In the genomic region with DNA sequence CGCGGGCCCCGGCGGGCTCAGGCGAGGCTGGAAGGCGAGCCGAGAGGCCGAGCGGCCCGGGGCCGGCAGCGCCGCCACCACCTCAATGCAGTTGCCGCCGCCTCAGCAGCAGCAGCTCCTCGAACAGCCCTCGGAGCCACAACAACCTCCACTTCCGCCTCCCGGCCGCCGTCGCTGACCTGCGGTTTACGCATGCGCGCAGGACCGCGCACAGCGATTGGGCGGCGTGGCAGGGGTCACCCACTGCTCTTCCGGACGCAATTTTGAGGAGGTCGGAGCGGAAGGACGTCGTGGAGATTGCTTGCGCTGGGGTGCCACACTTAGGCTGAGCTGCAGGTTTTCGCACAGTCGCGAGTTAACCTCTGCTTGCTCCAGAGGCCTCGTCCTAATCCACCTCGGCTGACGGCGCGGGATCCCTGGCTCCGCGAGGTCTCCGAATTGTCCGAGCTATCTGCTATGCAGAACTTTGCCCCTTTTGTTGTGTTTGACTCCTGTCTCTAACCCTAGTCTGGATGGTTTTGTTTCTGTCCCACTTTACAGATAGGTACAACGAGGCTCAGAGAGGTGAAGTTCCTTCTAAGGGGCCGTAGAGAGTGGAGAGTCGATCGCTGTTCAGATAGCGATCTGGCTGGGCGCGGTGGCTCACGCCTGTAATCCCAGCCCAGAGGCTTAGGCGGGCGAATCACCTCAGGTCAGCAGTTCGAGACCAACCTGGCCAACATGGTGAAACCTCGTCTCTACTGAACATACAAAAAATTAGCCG, we compare ENCODE assay signal across 8 cellular contexts. TPM values are rescaled to one million over a fixed set of nuclear protein-coding genes. Genes with fewer than 3 reads are reported as not detected.
A peak's percentile ranks its signal among the peaks of the same experiment; 100 is the strongest.
DNase-seq lines count a peak whose midpoint lies in the region; ATAC-seq, FAIRE-seq and TF ChIP-seq lines count a peak whose summit lies in the region.

A gene (plus strand): TSS at position 243 of the 763 bp plus-strand sequence. CDS start 6,657 bp downstream, outside the sequence.
A gene with protein sequence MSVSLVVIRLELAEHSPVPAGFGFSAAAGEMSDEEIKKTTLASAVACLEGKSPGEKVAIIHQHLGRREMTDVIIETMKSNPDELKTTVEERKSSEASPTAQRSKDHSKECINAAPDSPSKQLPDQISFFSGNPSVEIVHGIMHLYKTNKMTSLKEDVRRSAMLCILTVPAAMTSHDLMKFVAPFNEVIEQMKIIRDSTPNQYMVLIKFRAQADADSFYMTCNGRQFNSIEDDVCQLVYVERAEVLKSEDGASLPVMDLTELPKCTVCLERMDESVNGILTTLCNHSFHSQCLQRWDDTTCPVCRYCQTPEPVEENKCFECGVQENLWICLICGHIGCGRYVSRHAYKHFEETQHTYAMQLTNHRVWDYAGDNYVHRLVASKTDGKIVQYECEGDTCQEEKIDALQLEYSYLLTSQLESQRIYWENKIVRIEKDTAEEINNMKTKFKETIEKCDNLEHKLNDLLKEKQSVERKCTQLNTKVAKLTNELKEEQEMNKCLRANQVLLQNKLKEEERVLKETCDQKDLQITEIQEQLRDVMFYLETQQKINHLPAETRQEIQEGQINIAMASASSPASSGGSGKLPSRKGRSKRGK (minus strand): TSS at position 146 of the 763 bp plus-strand sequence. CDS start 164 bp downstream, outside the sequence.

- CTCF ChIA-PET in HepG2 (lab: Yijun Ruan, JAX; ENCODE audit: low intra/inter-chr PET ratio, low total read pairs): no interaction called here

- peak; percentile 95 to 96 for ATAC-seq in CD4-positive, CD25-positive, alpha-beta regulatory T cell (ENCODE audit: low read depth in 2 of 2)
- ATAC-seq in GM19438 (IDR thresholded peaks at IDR 0.05; ENCODE audit: low read depth, unreplicated experiment) (peak; percentile 91), HG03571 (IDR thresholded peaks at IDR 0.05; ENCODE audit: unreplicated experiment) (peak; percentile 82), HepG2 (peak; percentile 91)

- peak; percentile 91 to 96 (median 94) for DNase-seq in CD4-positive, CD25-positive, alpha-beta regulatory T cell
- DNase-seq in NCI-H82 (lab: John Stamatoyannopoulos, UW) (peak; percentile 96), dermis microvascular lymphatic vessel endothelial cell (ENCODE audit: low read depth in 2 of 2) (peak; percentile 81 to 95), HepG2 (ENCODE audit: low spot score) (peak; percentile 89)
- DNase-seq in activated CD4-positive, alpha-beta T cell treated with anti-CD3 and anti-CD28 coated beads, Interleukin-2, amount 50 U/mL, for 48 hours: peak; percentile 93 to 95
- DNase-seq in stimulated activated CD4-positive, alpha-beta T cell treated with anti-CD3 and anti-CD28 coated beads, Interleukin-2, amount 100 ng/mL, for 48 hours: peak; percentile 92 to 94

- peaks cover 5% of the 10 kb centered on the region for H3K27me3 Mint-ChIP-seq in CD4-positive, CD25-positive, alpha-beta regulatory T cell

- peaks cover 39% of the 10 kb centered on the region for H3K79me2 ChIP-seq in HepG2 (ENCODE audit: insufficient read depth, low read length)

- under 1% methylated on average over 26 of the region's 63 CpGs for WGBS in HepG2 (ENCODE audit: low lambda C conversion rate)

- no peaks in the 10 kb centered on the region for H3K9me3 ChIP-seq in CD4-positive, CD25-positive, alpha-beta regulatory T cell (ENCODE audit: control insufficient read depth in 2 of 2, low read length in 2 of 2)
- no peaks in the 10 kb centered on the region for H3K9me3 ChIP-seq in HepG2 (ENCODE audit: low read length)

- H3K9me3 Mint-ChIP-seq in CD4-positive, CD25-positive, alpha-beta regulatory T cell: peaks cover 0 to 2% (median 0%) of the 10 kb centered on the region in 7 donors

- peak within 1 kb of the TSS; percentile 88 to 98 (median 97) for H3K4me3 Mint-ChIP-seq in CD4-positive, CD25-positive, alpha-beta regulatory T cell

- FAIRE-seq in HepG2 (lab: Jason Lieb, UNC): peak; percentile 63

- TF ChIP-seq EP300 in HepG2 (IDR thresholded peaks at IDR 0.05; ENCODE audit: low read depth in 2 of 2, low read length in 2 of 2): no peak
- TF ChIP-seq EP300 in HepG2 (CRISPR knock-in tag; IDR thresholded peaks at IDR 0.05; ENCODE audit: borderline replicate concordance): no peak

- peaks cover 18% of the 10 kb centered on the region for H3K36me3 ChIP-seq in CD4-positive, CD25-positive, alpha-beta regulatory T cell (ENCODE audit: control insufficient read depth, insufficient read depth, low read length)
- peaks cover 0 to 20% of the 10 kb centered on the region in 2 experiments; a peak in 3 of 5 replicates for H3K36me3 ChIP-seq in HepG2 (replicated peaks in 1 of 2; ENCODE audit: control insufficient read depth in 1 of 2, insufficient read depth in 2 of 2, low read length in 2 of 2)

- intact Hi-C loops in HepG2 (cut with micrococcal nuclease; ENCODE audit: unreplicated experiment): no loop called here

- TSS peak; percentile 89 for BruUV-seq in HepG2 (replicated peaks; lab: Mats Ljungman, UMichigan)

- peaks cover 25 to 48% (median 37%) of the 10 kb centered on the region in 4 donors for H3K4me1 Mint-ChIP-seq in CD4-positive, CD25-positive, alpha-beta regulatory T cell

- peak within 1 kb of the TSS; percentile 96 for H3K4me2 ChIP-seq in HepG2 (ENCODE audit: low read depth, low read length)

- peak within 1 kb of the TSS; percentile 91 for H3K4me3 ChIP-seq in CD4-positive, CD25-positive, alpha-beta regulatory T cell (ENCODE audit: low read depth, low read length)
- peak within 1 kb of the TSS; percentile 87 to 97 (median 89) for H3K4me3 ChIP-seq in HepG2 (replicated peaks in 1 of 3; ENCODE audit: insufficient read depth in 1 of 3, low read depth in 2 of 3, low read length in 3 of 3)

- H3K4me1 ChIP-seq in CD4-positive, CD25-positive, alpha-beta regulatory T cell (ENCODE audit: control insufficient read depth, insufficient read depth, low read length, poor library complexity, severe bottlenecking): peaks cover 31% of the 10 kb centered on the region
- peaks cover 26% of the 10 kb centered on the region for H3K4me1 ChIP-seq in HepG2 (ENCODE audit: insufficient read depth, low read length)

- POLR2A ChIA-PET in HepG2 (lab: Yijun Ruan, JAX): interaction anchor here (0.6 to 1.7 kb wide), 16 partner anchors 9 to 440 kb away, joined by 3 to 7 read pairs (median 3); a partner anchor contains a TSS

- peak; percentile 95 to 98 for TF ChIP-seq POLR2A in HepG2 (IDR thresholded peaks at IDR 0.05; ENCODE audit: insufficient read depth in 1 of 2, low read depth in 2 of 2, low read length in 2 of 2)

- peaks cover 21% of the 10 kb centered on the region for H3K36me3 Mint-ChIP-seq in CD4-positive, CD25-positive, alpha-beta regulatory T cell

- no peaks in the 10 kb centered on the region for H4K20me1 ChIP-seq in HepG2 (ENCODE audit: insufficient read depth, low read length)

- H3K27me3 ChIP-seq in CD4-positive, CD25-positive, alpha-beta regulatory T cell (ENCODE audit: control insufficient read depth, insufficient read depth, low read length): no peaks in the 10 kb centered on the region
- H3K27me3 ChIP-seq in HepG2 (ENCODE audit: control insufficient read depth in 1 of 2, insufficient read depth in 2 of 2, low read length in 2 of 2): peaks cover 0 to 7% of the 10 kb centered on the region in 2 experiments; a peak in 1 of 5 replicates

- peak within 1 kb of the TSS; percentile 85 for H3K27ac ChIP-seq in CD4-positive, CD25-positive, alpha-beta regulatory T cell (ENCODE audit: insufficient read depth, low read length, poor library complexity, severe bottlenecking)
- H3K27ac ChIP-seq in HepG2 (ENCODE audit: extremely low read length, insufficient read depth, low read length): peak within 1 kb of the TSS; percentile 93

- peak; percentile 44 for TF ChIP-seq CTCF in HepG2 (CRISPR knock-in tag; IDR thresholded peaks at IDR 0.05)

- H3K27ac Mint-ChIP-seq in CD4-positive, CD25-positive, alpha-beta regulatory T cell: peak within 1 kb of the TSS; percentile 96 to 99 (median 97)

- in situ Hi-C loops in HepG2 (cut with HindIII; ENCODE audit: extremely low pct_ligation_motif_present, low pct_unique_long_range_greater_than_20kb): no loop called here

- peak within 1 kb of the TSS; percentile 97 for H3K9ac ChIP-seq in HepG2 (ENCODE audit: insufficient read depth, low read depth, low read length)

- TF ChIP-seq RAD21 in HepG2 (CRISPR knock-in tag; IDR thresholded peaks at IDR 0.05): peak; percentile 15; the same call in 1 of the 2 replicates

- H2AFZ ChIP-seq in HepG2 (ENCODE audit: low read length): peak within 1 kb of the TSS; percentile 12

RNA-seq across cellular contexts. Expression of the first gene that starts in this region (rescaled TPM):
- 27.6 TPM for total RNA-seq in CD4-positive, CD25-positive, alpha-beta regulatory T cell
- 10 to 100 TPM in 2 of 4 donors, 1 to 10 TPM in 2; 6.9 to 11.8 (median 10.1) TPM for polyA plus RNA-seq in CD4-positive, CD25-positive, alpha-beta regulatory T cell
- 7.6 and 10.9 TPM in 2 replicates for total RNA-seq in dermis microvascular lymphatic vessel endothelial cell
- 4.7 and 15.2 TPM in 2 replicates for total RNA-seq in HepG2 (2016; rRNA removed; fragmentation: Illumina TruSeq; extraction: Trizol)
- total RNA-seq in HepG2 (2016; cell fraction: cytosol; rRNA removed; fragmentation: Illumina TruSeq; extraction: Trizol; ENCODE audit: low read depth): 6.6 and 7.1 TPM in 2 replicates
- 4.6 and 15.0 TPM in 2 replicates for total RNA-seq in HepG2 (2016; cell fraction: insoluble cytoplasmic fraction; rRNA removed; fragmentation: Illumina TruSeq; extraction: Trizol)
- total RNA-seq in HepG2 (2016; cell fraction: membrane; rRNA removed; fragmentation: Illumina TruSeq; extraction: Trizol): 4.4 and 7.0 TPM in 2 replicates
- total RNA-seq in HepG2 (2016; cell fraction: nucleus; rRNA removed; fragmentation: Illumina TruSeq; extraction: Trizol): 21.7 and 22.3 TPM in 2 replicates
- polyA plus RNA-seq in HepG2 (2011; rRNA removed): 16.3 and 20.5 TPM in 2 replicates
- 5.7 and 7.8 TPM in 2 replicates for polyA plus RNA-seq in HepG2 (2011; cell fraction: cytosol; rRNA removed)
- polyA plus RNA-seq in HepG2 (2011; cell fraction: nucleus; rRNA removed): 121 and 145 TPM in 2 replicates
- 15.1 and 17.6 TPM in 2 replicates for polyA plus RNA-seq in HepG2 (2012)
- 0.63 and 0.75 TPM in 2 replicates for polyA plus RNA-seq in HepG2 (2016; cell fraction: cytosol; fragmentation: Illumina TruSeq; extraction: Trizol; ENCODE audit: low read depth)
- polyA plus RNA-seq in HepG2 (2016; cell fraction: insoluble cytoplasmic fraction; fragmentation: Illumina TruSeq; extraction: Trizol; ENCODE audit: low read depth): 2.6 and 3.0 TPM in 2 replicates
- polyA plus RNA-seq in HepG2 (2016; cell fraction: membrane; fragmentation: Illumina TruSeq; extraction: Trizol; ENCODE audit: low read depth): 1.0 and 1.6 TPM in 2 replicates
- 32.8 and 40.3 TPM in 2 replicates for polyA plus RNA-seq in HepG2 (2016; cell fraction: nucleus; fragmentation: Illumina TruSeq; extraction: Trizol; ENCODE audit: insufficient read depth, low read depth)
- polyA minus RNA-seq in HepG2 (2011; rRNA and poly(A)+ RNA removed; ENCODE audit: low replicate concordance): 35.4 and 39.1 TPM in 2 replicates
- polyA minus RNA-seq in HepG2 (2011; cell fraction: cytosol; rRNA and poly(A)+ RNA removed): 11.3 and 12.3 TPM in 2 replicates
- 49.6 and 61.3 TPM in 2 replicates for polyA minus RNA-seq in HepG2 (2011; cell fraction: nucleus; rRNA and poly(A)+ RNA removed)

RNA-seq across cellular contexts. Expression of the second gene that starts in this region (rescaled TPM):
- total RNA-seq in CD4-positive, CD25-positive, alpha-beta regulatory T cell: 23.7 TPM
- 10 to 100 TPM; 21.2 to 26.1 (median 25.4) TPM for polyA plus RNA-seq in CD4-positive, CD25-positive, alpha-beta regulatory T cell
- 12.6 and 16.9 TPM in 2 replicates for total RNA-seq in dermis microvascular lymphatic vessel endothelial cell
- 15.4 and 18.3 TPM in 2 replicates for total RNA-seq in HepG2 (2016; rRNA removed; fragmentation: Illumina TruSeq; extraction: Trizol)
- 9.1 and 9.3 TPM in 2 replicates for total RNA-seq in HepG2 (2016; cell fraction: cytosol; rRNA removed; fragmentation: Illumina TruSeq; extraction: Trizol; ENCODE audit: low read depth)
- 15.3 and 17.4 TPM in 2 replicates for total RNA-seq in HepG2 (2016; cell fraction: insoluble cytoplasmic fraction; rRNA removed; fragmentation: Illumina TruSeq; extraction: Trizol)
- 11.0 and 11.6 TPM in 2 replicates for total RNA-seq in HepG2 (2016; cell fraction: membrane; rRNA removed; fragmentation: Illumina TruSeq; extraction: Trizol)
- total RNA-seq in HepG2 (2016; cell fraction: nucleus; rRNA removed; fragmentation: Illumina TruSeq; extraction: Trizol): 7.4 and 9.6 TPM in 2 replicates
- polyA plus RNA-seq in HepG2 (2011; rRNA removed): 8.1 TPM in 2 replicates
- 7.1 and 9.2 TPM in 2 replicates for polyA plus RNA-seq in HepG2 (2011; cell fraction: cytosol; rRNA removed)
- 3.7 and 5.1 TPM in 2 replicates for polyA plus RNA-seq in HepG2 (2011; cell fraction: nucleus; rRNA removed)
- 7.4 and 7.7 TPM in 2 replicates for polyA plus RNA-seq in HepG2 (2012)
- 4.6 and 4.9 TPM in 2 replicates for polyA plus RNA-seq in HepG2 (2016; cell fraction: cytosol; fragmentation: Illumina TruSeq; extraction: Trizol; ENCODE audit: low read depth)
- 16.9 and 18.1 TPM in 2 replicates for polyA plus RNA-seq in HepG2 (2016; cell fraction: insoluble cytoplasmic fraction; fragmentation: Illumina TruSeq; extraction: Trizol; ENCODE audit: low read depth)
- polyA plus RNA-seq in HepG2 (2016; cell fraction: membrane; fragmentation: Illumina TruSeq; extraction: Trizol; ENCODE audit: low read depth): 6.8 and 7.2 TPM in 2 replicates
- 12.3 and 12.5 TPM in 2 replicates for polyA plus RNA-seq in HepG2 (2016; cell fraction: nucleus; fragmentation: Illumina TruSeq; extraction: Trizol; ENCODE audit: insufficient read depth, low read depth)
- polyA minus RNA-seq in HepG2 (2011; rRNA and poly(A)+ RNA removed; ENCODE audit: low replicate concordance): 11.3 and 27.4 TPM in 2 replicates
- 8.6 and 10.2 TPM in 2 replicates for polyA minus RNA-seq in HepG2 (2011; cell fraction: cytosol; rRNA and poly(A)+ RNA removed)
- 11.1 and 13.4 TPM in 2 replicates for polyA minus RNA-seq in HepG2 (2011; cell fraction: nucleus; rRNA and poly(A)+ RNA removed)

Comparison
In these comparisons a context has a peak if more than half of its experiments do, and no peak if none do; other contexts are left out.
1. Peak in every context shown above with its lines: DNase-seq, ATAC-seq, H3K4me3 ChIP-seq and H3K27ac ChIP-seq.